In the genomic region with DNA sequence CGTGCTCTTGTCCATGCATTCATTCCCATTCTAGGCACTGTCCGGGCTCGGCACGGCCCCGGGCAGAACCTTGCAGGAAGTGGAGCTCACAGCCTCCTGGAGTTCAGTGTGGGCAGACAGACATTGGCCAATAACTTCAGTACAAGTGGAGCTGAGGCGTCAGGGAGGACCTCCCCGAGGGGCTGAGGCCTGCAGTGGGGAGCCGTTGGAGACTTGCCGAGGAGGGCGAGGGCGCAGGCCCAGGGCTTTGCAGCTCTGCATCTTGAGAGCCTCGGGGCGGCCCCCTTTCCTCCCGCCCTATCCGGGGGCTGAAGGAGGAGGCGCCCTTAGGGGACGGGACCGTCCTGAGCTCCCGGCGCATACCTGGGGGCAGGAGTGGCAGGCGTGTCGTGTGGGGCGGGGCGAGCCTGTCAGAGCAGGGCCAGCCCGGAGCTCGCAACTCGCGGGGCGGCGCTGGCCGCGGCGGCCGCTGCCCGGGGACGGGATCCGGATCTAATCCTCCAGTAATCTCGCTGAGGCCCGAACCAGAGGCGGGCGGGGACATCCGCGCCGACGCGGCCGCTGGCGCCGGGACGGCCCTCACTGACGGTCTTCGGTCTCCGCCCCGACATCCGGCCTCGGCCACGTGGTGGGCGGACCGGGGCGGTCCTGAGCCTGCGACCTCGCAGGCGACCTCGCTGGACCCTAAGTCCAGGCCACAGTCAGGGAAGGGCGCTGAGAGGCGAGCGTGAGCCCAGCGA, we compare ENCODE assay signal across 8 cellular contexts. TPM values are rescaled to one million over a fixed set of nuclear protein-coding genes. Genes with fewer than 3 reads are reported as not detected.
A peak's percentile ranks its signal among the peaks of the same experiment; 100 is the strongest.
DNase-seq lines count a peak whose midpoint lies in the region; ATAC-seq, FAIRE-seq and TF ChIP-seq lines count a peak whose summit lies in the region.

A gene (plus strand): TSS at position 698 of the 740 bp plus-strand sequence. CDS start 530 bp downstream, outside the sequence.

- peak within 1 kb of the TSS; percentile 43; the same call in 1 of the 2 replicates for H2BK120ac ChIP-seq in IMR-90 (ENCODE audit: low read depth, low read length)

- H3K9me3 ChIP-seq in IMR-90 (ENCODE audit: control insufficient read depth, insufficient read depth, low read length): no peaks in the 10 kb centered on the region

- H2AK9ac ChIP-seq in IMR-90 (replicated peaks; ENCODE audit: low read depth, low read length, poor library complexity): peak within 1 kb of the TSS; percentile 96

- H3K18ac ChIP-seq in IMR-90 (ENCODE audit: low read depth, low read length): peak within 1 kb of the TSS; percentile 74

- H4K20me1 ChIP-seq in IMR-90 (ENCODE audit: insufficient read depth, low read length): peaks cover 4% of the 10 kb centered on the region

- peak; percentile 74 for TF ChIP-seq POLR2A in IMR-90 (IDR thresholded peaks at IDR 0.05; ENCODE audit: low read depth, low read length)

- H3K79me1 ChIP-seq in IMR-90 (ENCODE audit: low read depth in 1 of 2, low read length in 2 of 2): peaks cover 5 to 44% of the 10 kb centered on the region in 2 experiments; a peak in 3 of 4 replicates

- peak within 1 kb of the TSS; percentile 84 for H2BK5ac ChIP-seq in IMR-90 (ENCODE audit: low read depth, low read length, poor library complexity, severe bottlenecking)

- H3K36me3 ChIP-seq in IMR-90 (ENCODE audit: control insufficient read depth, insufficient read depth, low read length): no peaks in the 10 kb centered on the region; the same call in 1 of the 2 replicates

- H3K4me3 Mint-ChIP-seq in T-helper 1 cell treated with Interleukin-12 subunit alpha and Interleukin-12 subunit beta and Interleukin-4 antibody, amounts not matched to agents 30 μg/mL and 1 μg/mL, for 36 hours: peak within 1 kb of the TSS; percentile 93

- FAIRE-seq in urothelium cell line (lab: Jason Lieb, UNC): peak; percentile 58

- H3K27me3 Mint-ChIP-seq in T-helper 1 cell treated with Interleukin-12 subunit alpha and Interleukin-12 subunit beta and Interleukin-4 antibody, amounts not matched to agents 30 μg/mL and 1 μg/mL, for 36 hours (ENCODE audit: low read depth): no peaks in the 10 kb centered on the region

- peaks cover 6% of the 10 kb centered on the region for H3K36me3 Mint-ChIP-seq in T-helper 1 cell treated with Interleukin-12 subunit alpha and Interleukin-12 subunit beta and Interleukin-4 antibody, amounts not matched to agents 30 μg/mL and 1 μg/mL, for 36 hours (ENCODE audit: low read depth)

- in situ Hi-C loops in IMR-90 (cut with MboI; ENCODE audit: low sequenced_read_pairs): no loop called here

- WGBS in IMR-90 (ENCODE audit: extremely low coverage in 2 of 2, insufficient read length in 1 of 2), 2 experiments: 3% methylated on average over 27 of the region's 68 CpGs; no CpG with 5 or more reads in 1 of the 2 experiments

- H3K56ac ChIP-seq in IMR-90 (ENCODE audit: extremely low read depth, insufficient read depth, low read length): peak within 1 kb of the TSS; percentile 80

- peak within 1 kb of the TSS; percentile 78 for H4K91ac ChIP-seq in IMR-90 (ENCODE audit: insufficient read depth, low read depth, low read length)

- peak within 1 kb of the TSS; percentile 85 for H2AFZ ChIP-seq in IMR-90 (replicated peaks; ENCODE audit: low read length, poor library complexity)

- intact Hi-C loops in IMR-90 (cut with micrococcal nuclease) (loop anchor here (2.0 kb wide), 1 partner anchor 40 kb away; a partner anchor contains a TSS), left ventricle myocardium superior (cut with micrococcal nuclease) (no loop called here)

- H3K9ac ChIP-seq in IMR-90 (ENCODE audit: low read depth, low read length): peak within 1 kb of the TSS; percentile 84

- CTCF ChIA-PET in IMR-90 (lab: Yijun Ruan, JAX): interaction anchor here (1.3 kb wide), 1 partner anchor 9 kb away, joined by 3 read pairs; a partner anchor contains a TSS

- peak within 1 kb of the TSS; percentile 87 for H3K14ac ChIP-seq in IMR-90 (replicated peaks; ENCODE audit: low read depth, low read length)

- H3K4me1 ChIP-seq in IMR-90 (ENCODE audit: control insufficient read depth, insufficient read depth, low read length): peaks cover 11% of the 10 kb centered on the region

- POLR2A ChIA-PET in IMR-90 (lab: Charles Lee; ENCODE audit: unreplicated experiment): interaction anchor here (1.0 kb wide), 2 partner anchors 9 to 26 kb away, joined by 3 to 6 read pairs; no protein-coding TSS in a partner anchor

- peak within 1 kb of the TSS; percentile 90 for H3K27ac ChIP-seq in IMR-90 (ENCODE audit: insufficient read depth, low read length)

- H3K23ac ChIP-seq in IMR-90 (ENCODE audit: low read depth, low read length): peak within 1 kb of the TSS; percentile 78; the same call in 1 of the 2 replicates

- ATAC-seq in GM21526 (IDR thresholded peaks at IDR 0.05; ENCODE audit: low FRiP score, unreplicated experiment) (peak; percentile 57), IMR-90 (ENCODE audit: low read depth) (peak; percentile 88), left ventricle myocardium superior (peak; percentile 94)

- H3K4ac ChIP-seq in IMR-90 (ENCODE audit: low read depth, low read length): peak within 1 kb of the TSS; percentile 84

- DNase-seq in EH (ENCODE audit: low read depth) (peak; percentile 89), IMR-90 (peak; percentile 81), amygdala (lab: John Stamatoyannopoulos, UW) (peak in 48 of 56 donors; percentile 23 to 86 (median 64)), left ventricle myocardium superior (peak; percentile 95), pulmonary artery endothelial cell (ENCODE audit: low read depth, low spot score) (no peak), urothelium cell line (ENCODE audit: low spot score) (peak; percentile 92)

- peaks cover 20% of the 10 kb centered on the region for H3K4me1 Mint-ChIP-seq in T-helper 1 cell treated with Interleukin-12 subunit alpha and Interleukin-12 subunit beta and Interleukin-4 antibody, amounts not matched to agents 30 μg/mL and 1 μg/mL, for 36 hours (ENCODE audit: low read depth)

- no peak for TF ChIP-seq RAD21 in IMR-90 (IDR thresholded peaks at IDR 0.05; ENCODE audit: low read length)

- H3K9me3 Mint-ChIP-seq in T-helper 1 cell treated with Interleukin-12 subunit alpha and Interleukin-12 subunit beta and Interleukin-4 antibody, amounts not matched to agents 30 μg/mL and 1 μg/mL, for 36 hours: no peaks in the 10 kb centered on the region

- H4K5ac ChIP-seq in IMR-90 (ENCODE audit: low read depth, low read length): peak within 1 kb of the TSS; percentile 80

- TF ChIP-seq CTCF in IMR-90 (conservative IDR thresholded peaks at IDR 0.05; ENCODE audit: low read depth, low read length): no peak

- H4K8ac ChIP-seq in IMR-90 (ENCODE audit: low read depth in 2 of 2, low read length in 2 of 2): peak within 1 kb of the TSS; percentile 45 to 79

- peak within 1 kb of the TSS; percentile 46; the same call in 1 of the 3 replicates for H2BK15ac ChIP-seq in IMR-90 (ENCODE audit: low read depth, low read length)

- dilution Hi-C loops in IMR-90 (cut with HindIII; ENCODE audit: low sequenced_read_pairs, unreplicated experiment): no loop called here

- H3K9me1 ChIP-seq in IMR-90 (ENCODE audit: insufficient read depth, low read length): peaks cover 7% of the 10 kb centered on the region

- peak within 1 kb of the TSS; percentile 98 for H2AK5ac ChIP-seq in IMR-90 (ENCODE audit: low read depth, low read length)

- H3K27me3 ChIP-seq in IMR-90 (ENCODE audit: control insufficient read depth, insufficient read depth, low read length): no peaks in the 10 kb centered on the region

- H3K4me3 ChIP-seq in IMR-90 (ENCODE audit: insufficient read depth, low read depth, low read length): peak within 1 kb of the TSS; percentile 63

- peak within 1 kb of the TSS; percentile 48; the same call in 1 of the 2 replicates for H2BK20ac ChIP-seq in IMR-90 (ENCODE audit: low read depth, low read length)

- peak within 1 kb of the TSS; percentile 97 for H3K4me2 ChIP-seq in IMR-90 (ENCODE audit: low read depth, low read length)

- BruUV-seq in IMR-90 (replicated peaks; lab: Mats Ljungman, UMichigan): no TSS peak

- H3K27ac Mint-ChIP-seq in T-helper 1 cell treated with Interleukin-12 subunit alpha and Interleukin-12 subunit beta and Interleukin-4 antibody, amounts not matched to agents 30 μg/mL and 1 μg/mL, for 36 hours: peak within 1 kb of the TSS; percentile 93

TF ChIP-seq in IMR-90, 13 proteins besides CTCF, POLR2A, EP300 and RAD21:
- TF ChIP-seq MXI1 (IDR thresholded peaks at IDR 0.05; ENCODE audit: borderline replicate concordance, low read depth, low read length) (peak; percentile 89), MAFK (IDR thresholded peaks at IDR 0.05; ENCODE audit: low read depth, low read length) (no peak), FOS (IDR thresholded peaks at IDR 0.05; ENCODE audit: low read depth, low read length) (no peak), BHLHE40 (IDR thresholded peaks at IDR 0.05; ENCODE audit: low read depth, low read length) (no peak), MAZ (IDR thresholded peaks at IDR 0.05; ENCODE audit: borderline replicate concordance, low read depth, low read length) (0 out of 2 replicates have a peak, but pooled peaks have one; percentile 6), CEBPB (IDR thresholded peaks at IDR 0.05; ENCODE audit: low read depth, low read length) (peak; percentile 68)
- TF ChIP-seq, protein P1, sequence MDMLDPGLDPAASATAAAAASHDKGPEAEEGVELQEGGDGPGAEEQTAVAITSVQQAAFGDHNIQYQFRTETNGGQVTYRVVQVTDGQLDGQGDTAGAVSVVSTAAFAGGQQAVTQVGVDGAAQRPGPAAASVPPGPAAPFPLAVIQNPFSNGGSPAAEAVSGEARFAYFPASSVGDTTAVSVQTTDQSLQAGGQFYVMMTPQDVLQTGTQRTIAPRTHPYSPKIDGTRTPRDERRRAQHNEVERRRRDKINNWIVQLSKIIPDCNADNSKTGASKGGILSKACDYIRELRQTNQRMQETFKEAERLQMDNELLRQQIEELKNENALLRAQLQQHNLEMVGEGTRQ (IDR thresholded peaks at IDR 0.05; ENCODE audit: low read depth, low read length): peak; percentile 91
TF ChIP-seq in IMR-90: peak in this region for 4.

RNA-seq across cellular contexts. Expression of the gene that starts here (rescaled TPM):
- total RNA-seq in IMR-90 (2012; rRNA removed) (21.1 and 22.0 TPM in 2 replicates), left ventricle myocardium superior (18.5 TPM), pulmonary artery endothelial cell (14.6 and 23.7 TPM in 2 replicates)
- 44.8 and 47.1 TPM in 2 replicates for polyA plus RNA-seq in IMR-90 (2012; rRNA removed)
- polyA plus RNA-seq in IMR-90 (2012; cell fraction: cytosol; rRNA removed): 44.3 and 84.7 TPM in 2 replicates
- 49.3 and 84.6 TPM in 2 replicates for polyA plus RNA-seq in IMR-90 (2012; cell fraction: nucleus; rRNA removed; ENCODE audit: low replicate concordance)
